Comparison of ENCODE assay signal across 12 cellular contexts in genomic region chr5:177510567-177511053, GRCh38. TPM values are rescaled to one million over a fixed set of nuclear protein-coding genes. Genes with fewer than 3 reads are reported as not detected.
DNase-seq lines count a peak whose midpoint lies in the region; ATAC-seq and TF ChIP-seq lines count a peak whose summit lies in the region.
"Had no signal": no experiment of that assay in that cellular context is flagged by ENCODE, and none has a peak within 500 bp of the region (broad histone marks: within the 10 kb centered on the region; RNA-seq: fewer than 3 reads in every experiment).

No MANE protein-coding gene starts in this region.

- H3K4ac ChIP-seq in H9 (ENCODE audit: low read depth, low read length), result no peak overlapping the region

- H3K4me1 ChIP-seq in H9 (ENCODE audit: insufficient read depth, low read length) (no peaks in the 10 kb centered on the region; the same call in 1 of the 2 replicates), lower lobe of right lung (peaks cover 32% of the 10 kb centered on the region), A673 (ENCODE audit: insufficient read depth, low read length, poor library complexity, severe bottlenecking) (no peaks in the 10 kb centered on the region)

- no peaks in the 10 kb centered on the region; the same call in 1 of the 2 replicates for H3K27me3 Mint-ChIP-seq in H9 (ENCODE audit: low read depth)
- H3K27me3 Mint-ChIP-seq: central memory CD8-positive, alpha-beta T cell had no signal

- H3K56ac ChIP-seq in H9 (ENCODE audit: insufficient read length, low read depth, low read length), result no peak overlapping the region

- H2BK15ac ChIP-seq in H9 (ENCODE audit: low read depth, low read length), result no peak overlapping the region

- no peak overlapping the region for H3K14ac ChIP-seq in H9 (ENCODE audit: insufficient read depth, low read length)

- TF ChIP-seq CTCF in H9 (conservative IDR thresholded peaks at IDR 0.05), result no peak
- no peak for TF ChIP-seq CTCF in NB4 (IDR thresholded peaks at IDR 0.05; ENCODE audit: low read depth, low read length)
- no peak for TF ChIP-seq CTCF in lower lobe of right lung (IDR thresholded peaks at IDR 0.05)
- TF ChIP-seq CTCF in A673 (conservative IDR thresholded peaks at IDR 0.05; ENCODE audit: low read depth, low read length), result no peak

- no peak overlapping the region for H3K23ac ChIP-seq in H9 (ENCODE audit: insufficient read length, low read depth, low read length)

- H2BK12ac ChIP-seq in H9 (ENCODE audit: insufficient read length, low read depth, low read length), result no peak overlapping the region

- H4K8ac ChIP-seq in H9 (replicated peaks; ENCODE audit: insufficient read length, low read depth, low read length), result no peak overlapping the region

- no peak overlapping the region for H4K91ac ChIP-seq in H9 (ENCODE audit: insufficient read length, low read depth, low read length)

- TF ChIP-seq POLR2A in GM18505 (IDR thresholded peaks at IDR 0.05; ENCODE audit: borderline replicate concordance, extremely low read depth, insufficient read depth, insufficient read length), result peak; percentile 51
- TF ChIP-seq POLR2A in NB4 (IDR thresholded peaks at IDR 0.05; ENCODE audit: extremely low read depth, insufficient read length), result peak; percentile 59

- no peak overlapping the region for H3K4me2 ChIP-seq in H9 (ENCODE audit: insufficient read depth, insufficient read length, low read length)

- H3K9me3 ChIP-seq in H9 (ENCODE audit: control insufficient read depth, low read depth, low read length) (no peaks in the 10 kb centered on the region), lower lobe of right lung (no peaks in the 10 kb centered on the region), A673 (ENCODE audit: low read depth, low read length, poor library complexity, severe bottlenecking) (no peaks in the 10 kb centered on the region)

- ATAC-seq in GM18505 (IDR thresholded peaks at IDR 0.05; ENCODE audit: unreplicated experiment), result peak; percentile 33
- peak; percentile 53 to 63 for ATAC-seq in lower lobe of right lung
- no peak for ATAC-seq in GM19395 (IDR thresholded peaks at IDR 0.05; ENCODE audit: unreplicated experiment)

- H2BK20ac ChIP-seq in H9 (ENCODE audit: low read depth, low read length, poor library complexity, severe bottlenecking), result no peak overlapping the region

- no peaks in the 10 kb centered on the region for H4K20me1 ChIP-seq in H9 (ENCODE audit: control insufficient read depth, insufficient read depth, insufficient read length)

- no peak overlapping the region for H2AFZ ChIP-seq in H9 (ENCODE audit: low read length)
- H2AFZ ChIP-seq: GM23248 had no signal

- POLR2A ChIA-PET in A673 (lab: Charles Lee; ENCODE audit: low non-redundant PET), result no interaction called here

- peak overlapping the region; percentile 5 for H3K9ac ChIP-seq in H9 (ENCODE audit: extremely low read depth, insufficient read length, low read length)
- H3K9ac ChIP-seq: GM23248 had no signal

- no peak overlapping the region for H2BK120ac ChIP-seq in H9 (ENCODE audit: low read depth, low read length, poor library complexity, severe bottlenecking)

- H3K27me3 ChIP-seq in H9 (ENCODE audit: insufficient read depth, low read length), result no peaks in the 10 kb centered on the region
- no peaks in the 10 kb centered on the region for H3K27me3 ChIP-seq in lower lobe of right lung (ENCODE audit: low read depth)
- H3K27me3 ChIP-seq in A673 (replicated peaks; ENCODE audit: insufficient read depth, low read depth, low read length, poor library complexity), result no peaks in the 10 kb centered on the region

- no peak overlapping the region for H2AK5ac ChIP-seq in H9 (ENCODE audit: insufficient read length, low read length)

- no peak overlapping the region for H2BK5ac ChIP-seq in H9 (ENCODE audit: insufficient read length, low read length)

- CTCF ChIA-PET in A673 (lab: Charles Lee), result no interaction called here

- H3K4me3 ChIP-seq in NB4 (ENCODE audit: low read depth, low read length) (peak overlapping the region; percentile 82), lower lobe of right lung (peak overlapping the region; percentile 59), A673 (ENCODE audit: low read depth, low read length, poor library complexity, severe bottlenecking) (no peak overlapping the region)
- H3K4me3 ChIP-seq: GM23248 had no signal

- no TSS peak for BruUV-seq in A673 (replicated peaks; lab: Mats Ljungman, UMichigan)

- no peaks in the 10 kb centered on the region for H3K9me3 Mint-ChIP-seq in H9
- H3K9me3 Mint-ChIP-seq: central memory CD8-positive, alpha-beta T cell had no signal

- H3K23me2 ChIP-seq in H9 (ENCODE audit: insufficient read length, low read depth, low read length, poor library complexity, severe bottlenecking), result no peaks in the 10 kb centered on the region

- H3K27ac ChIP-seq in H9 (ENCODE audit: insufficient read length, low read depth, low read length) (no peak overlapping the region), lower lobe of right lung (peak overlapping the region; percentile 89), A673 (ENCODE audit: low read depth, low read length, poor library complexity, severe bottlenecking) (no peak overlapping the region)
- H3K27ac ChIP-seq: GM23248 had no signal

- H3K4me1 Mint-ChIP-seq in H9, result peaks cover 20 to 26% of the 10 kb centered on the region in 2 experiments

- H4K5ac ChIP-seq in H9 (ENCODE audit: insufficient read length, low read depth, low read length), result no peak overlapping the region

- H3K4me3 Mint-ChIP-seq in H9, result no peak overlapping the region

- no peak overlapping the region for H3K18ac ChIP-seq in H9 (ENCODE audit: insufficient read length, low read depth, low read length)

- H3K79me1 ChIP-seq in H9 (ENCODE audit: insufficient read depth, low read depth, low read length, poor library complexity, severe bottlenecking), result peaks cover under 1% of the 10 kb centered on the region

- intact Hi-C loops in lower lobe of right lung (cut with DNase I), result no loop called here
- intact Hi-C loops in A673 (cut with micrococcal nuclease; ENCODE audit: unreplicated experiment), result no loop called here

- no peak for DNase-seq in H9
- peak; percentile 94 for DNase-seq in NB4 (ENCODE audit: low read depth)
- peak; percentile 86 for DNase-seq in lower lobe of right lung
- DNase-seq in stimulated activated CD8-positive, alpha-beta memory T cell treated with anti-CD3 and anti-CD28 coated beads, Interleukin-4, amount 100 ng/mL, for 48 hours, result no peak
- no peak for DNase-seq in Ammon's horn (ENCODE audit: low spot score)
- no peak for DNase-seq in A673 (ENCODE audit: low spot score)
- DNase-seq: activated CD8-positive, alpha-beta memory T cell treated with anti-CD3 and anti-CD28 coated beads, Interleukin-2, amount 50 U/mL, for 48 hours; GM23248; hippocampal formation had no signal

- H3K36me3 ChIP-seq in lower lobe of right lung (peaks cover 55% of the 10 kb centered on the region), A673 (ENCODE audit: insufficient read depth, low read length, poor library complexity, severe bottlenecking) (peaks cover 50% of the 10 kb centered on the region)

- H3T11ph ChIP-seq in H9 (ENCODE audit: low read length), result no peak overlapping the region

- H3K36me3 Mint-ChIP-seq in H9 (ENCODE audit: insufficient read depth in 1 of 3, low read depth in 3 of 3), result peaks cover 43 to 71% (median 62%) of the 10 kb centered on the region in 3 experiments

- H3K27ac Mint-ChIP-seq in H9, result no peak overlapping the region; a peak in 1 of 7 replicates

- no CpG with 5 or more reads among the region's 15 CpGs for WGBS in H9 (ENCODE audit: extremely low coverage, insufficient read length, low lambda C conversion rate)

- peaks cover under 1% of the 10 kb centered on the region; the same call in 1 of the 2 replicates for H3K79me2 ChIP-seq in H9 (ENCODE audit: insufficient read depth, low read length)

RNA-seq across cellular contexts. Expression of gene DOK3, which starts 1.0 kb away (rescaled TPM):
- total RNA-seq in H9 (2021) (15.9 and 16.4 TPM in 2 replicates), lower lobe of right lung (76.5 TPM), A673 (2021) (13.1 and 15.0 TPM in 2 replicates)

RNA-seq across cellular contexts. Expression of gene DDX41, which starts 6.2 kb away (rescaled TPM):
- total RNA-seq in H9 (2021) (125 and 133 TPM in 2 replicates), lower lobe of right lung (69.4 TPM), A673 (2021) (82.3 and 87.7 TPM in 2 replicates)

RNA-seq across cellular contexts. Expression of gene PDLIM7, which starts 13.2 kb away (rescaled TPM):
- total RNA-seq in H9 (2021), result 134 and 137 TPM in 2 replicates
- total RNA-seq in lower lobe of right lung, result 47.1 TPM
- 116 and 132 TPM in 2 replicates for total RNA-seq in A673 (2021)

RNA-seq across cellular contexts. Expression of gene DBN1, which starts 37.2 kb away (rescaled TPM):
- total RNA-seq in H9 (2021) (339 and 340 TPM in 2 replicates), lower lobe of right lung (23.1 TPM), A673 (2021) (271 and 286 TPM in 2 replicates)

RNA-seq across cellular contexts. Expression of gene FAM193B, which starts 43.8 kb away (rescaled TPM):
- total RNA-seq in H9 (2021), result 65.0 and 71.5 TPM in 2 replicates
- total RNA-seq in lower lobe of right lung, result 89.1 TPM
- 43.8 and 53.5 TPM in 2 replicates for total RNA-seq in A673 (2021)

Comparison
In these comparisons a context has a peak if more than half of its experiments do, and no peak if none do; other contexts are left out.
1. DNase-seq: peak in NB4 (single experiment) and lower lobe of right lung (single experiment); none in H9 (single experiment), stimulated activated CD8-positive, alpha-beta memory T cell treated with anti-CD3 and anti-CD28 coated beads, Interleukin-4, amount 100 ng/mL, for 48 hours (single experiment), Ammon's horn (single experiment) and A673 (single experiment).